Comparison of ENCODE assay signal across 8 cellular contexts in the genomic region with DNA sequence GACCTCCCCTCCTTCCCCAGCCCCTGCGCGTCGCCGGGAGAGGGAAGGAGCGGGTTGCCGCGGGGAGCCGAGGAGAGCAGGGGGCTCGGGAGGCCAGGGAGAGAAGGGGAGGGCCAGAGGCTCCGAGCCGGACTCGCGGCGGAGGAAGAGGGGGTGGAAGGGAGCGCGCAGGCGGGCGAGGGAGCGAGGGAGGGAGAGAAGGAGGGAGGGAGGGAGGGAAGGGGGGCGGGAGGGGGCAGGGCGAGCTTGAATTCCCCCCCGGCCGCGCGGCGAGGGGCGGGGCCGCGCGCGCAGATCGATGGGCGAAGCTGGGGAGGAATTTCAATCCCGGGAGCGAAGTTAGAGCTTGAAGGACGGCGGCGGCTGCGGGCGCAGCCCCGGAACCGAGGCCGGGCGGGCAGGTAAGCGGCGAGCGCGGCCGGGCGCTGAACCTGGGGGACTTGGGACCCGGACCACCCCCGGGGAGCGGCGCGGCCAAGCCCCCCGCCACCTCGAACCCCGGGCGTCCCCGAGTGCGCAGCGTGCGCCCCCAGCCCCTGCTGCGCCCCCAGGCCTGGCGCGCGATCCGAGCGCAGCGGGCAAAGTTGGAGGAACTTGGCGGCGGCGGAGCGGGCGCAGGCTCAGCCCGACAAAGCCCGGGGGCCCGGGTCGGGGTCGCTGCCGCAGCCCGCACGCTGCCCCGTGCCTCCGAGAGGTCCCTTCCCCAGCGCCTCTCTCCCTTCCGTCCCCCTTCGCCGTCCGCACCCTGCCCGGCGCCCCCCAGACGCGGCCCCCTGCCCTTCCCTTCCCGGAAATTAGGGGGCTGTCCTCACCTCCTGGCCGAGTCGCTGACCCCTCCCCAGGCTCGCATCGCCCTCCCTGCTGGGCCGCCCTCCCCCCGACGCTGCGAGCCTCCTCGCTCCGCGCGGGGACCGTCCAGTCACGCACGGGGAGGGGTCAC. TPM values are rescaled to one million over a fixed set of nuclear protein-coding genes. Genes with fewer than 3 reads are reported as not detected.
DNase-seq lines count a peak whose midpoint lies in the region; ATAC-seq and TF ChIP-seq lines count a peak whose summit lies in the region.

A gene (plus strand): TSS at position 324 of the 940 bp plus-strand sequence. CDS start 74,320 bp downstream, outside the sequence.

- ATAC-seq in HG02981 (IDR thresholded peaks at IDR 0.05; ENCODE audit: unreplicated experiment): no peak
- ATAC-seq in HG03045 (IDR thresholded peaks at IDR 0.05; ENCODE audit: unreplicated experiment): no peak

- no peak within 1 kb of the TSS for H3K27ac ChIP-seq in fibroblast of lung (ENCODE audit: insufficient read depth, low read length)

- no peak for TF ChIP-seq CTCF in fibroblast of lung (conservative IDR thresholded peaks at IDR 0.05 in 1 of 2, IDR thresholded peaks at IDR 0.05 in 1 of 2; ENCODE audit: low read depth in 1 of 2, low read length in 2 of 2)
- no peak for TF ChIP-seq CTCF in osteocyte (IDR thresholded peaks at IDR 0.05)

- H3K4me3 ChIP-seq in fibroblast of lung (replicated peaks in 1 of 4; ENCODE audit: control extremely low read depth in 1 of 4, insufficient read depth in 1 of 4, low read depth in 3 of 4, low read length in 4 of 4): peak within 1 kb of the TSS in 1 of 4 experiments; percentile 38

- no peaks in the 10 kb centered on the region for H3K9me3 ChIP-seq in fibroblast of lung (ENCODE audit: control insufficient read depth, insufficient read depth, low read depth, low read length)

- no peak within 1 kb of the TSS for H3K4me2 ChIP-seq in fibroblast of lung (ENCODE audit: extremely low read depth, insufficient read depth, low read length)

- no peaks in the 10 kb centered on the region for H4K20me1 ChIP-seq in fibroblast of lung (ENCODE audit: control insufficient read depth, extremely low read depth, insufficient read depth, low read length)

- no peak within 1 kb of the TSS for H3K9ac ChIP-seq in fibroblast of lung (ENCODE audit: insufficient read depth, low read length)

- no peak within 1 kb of the TSS for H2AFZ ChIP-seq in fibroblast of lung (ENCODE audit: low read length)

- DNase-seq in DMS 273 treated with DMSO at 0.1 percent for 48 hours (lab: John Stamatoyannopoulos, UW): peak; percentile 43
- peak; percentile 81 for DNase-seq in NCI-H510A treated with DMSO at 0.1 percent for 48 hours (lab: John Stamatoyannopoulos, UW)
- DNase-seq in fibroblast of lung (ENCODE audit: low read depth in 2 of 2): peak; percentile 24 to 70
- DNase-seq in osteocyte (ENCODE audit: extremely low spot score, unreplicated experiment): no peak
- DNase-seq in HCEC 1CT: no peak
- no peak for DNase-seq in NCI-H526 treated with DMSO at 0.1 percent for 48 hours (lab: John Stamatoyannopoulos, UW)

- H3K27me3 ChIP-seq in fibroblast of lung (ENCODE audit: control insufficient read depth, insufficient read depth, low read length): peaks cover 14% of the 10 kb centered on the region

- H3K4me1 ChIP-seq in fibroblast of lung (ENCODE audit: control insufficient read depth, extremely low read depth, insufficient read depth, low read length): no peaks in the 10 kb centered on the region

- peaks cover 9% of the 10 kb centered on the region for H3K4me1 Mint-ChIP-seq in osteocyte (ENCODE audit: unreplicated experiment)

- H3K79me2 ChIP-seq in fibroblast of lung (ENCODE audit: control insufficient read depth, insufficient read depth, low read length): no peaks in the 10 kb centered on the region

- no peaks in the 10 kb centered on the region for H3K9me3 Mint-ChIP-seq in osteocyte (ENCODE audit: unreplicated experiment)

- H3K36me3 ChIP-seq in fibroblast of lung (ENCODE audit: control insufficient read depth, insufficient read depth, low read length): no peaks in the 10 kb centered on the region

- peak within 1 kb of the TSS; percentile 45 for H3K4me3 Mint-ChIP-seq in osteocyte (ENCODE audit: unreplicated experiment)

- H3K27me3 Mint-ChIP-seq in osteocyte (ENCODE audit: unreplicated experiment): peaks cover 13% of the 10 kb centered on the region

- H3K36me3 Mint-ChIP-seq in osteocyte (ENCODE audit: unreplicated experiment): no peaks in the 10 kb centered on the region

- H3K27ac Mint-ChIP-seq in osteocyte (ENCODE audit: unreplicated experiment): no peak within 1 kb of the TSS

RNA-seq across cellular contexts. Expression of the gene that starts here (rescaled TPM):
- 0.33 and 0.51 TPM in 2 replicates for total RNA-seq in fibroblast of lung
- polyA plus RNA-seq in fibroblast of lung: 0.16 and 0.26 TPM in 2 replicates
- 0.28 and 0.50 TPM in 2 replicates for polyA plus RNA-seq in fibroblast of lung (2012)
- 0.74 TPM in 1 of 2 replicates, not detected in the other for polyA minus RNA-seq in fibroblast of lung (ENCODE audit: low replicate concordance)
- 0.62 and 0.73 TPM in 2 replicates for total RNA-seq in osteocyte

Comparison
In these comparisons a context has a peak if more than half of its experiments do, and no peak if none do; other contexts are left out.
1. Peak in DNase-seq in fibroblast of lung; RNA of the gene not detected or under 1 TPM.
2. DNase-seq: peak in DMS 273 treated with DMSO at 0.1 percent for 48 hours (single experiment) and NCI-H510A treated with DMSO at 0.1 percent for 48 hours (single experiment); none in osteocyte (single experiment), HCEC 1CT (single experiment) and NCI-H526 treated with DMSO at 0.1 percent for 48 hours (single experiment).